25 cellular contexts compared by ENCODE assay signal in the genomic region with DNA sequence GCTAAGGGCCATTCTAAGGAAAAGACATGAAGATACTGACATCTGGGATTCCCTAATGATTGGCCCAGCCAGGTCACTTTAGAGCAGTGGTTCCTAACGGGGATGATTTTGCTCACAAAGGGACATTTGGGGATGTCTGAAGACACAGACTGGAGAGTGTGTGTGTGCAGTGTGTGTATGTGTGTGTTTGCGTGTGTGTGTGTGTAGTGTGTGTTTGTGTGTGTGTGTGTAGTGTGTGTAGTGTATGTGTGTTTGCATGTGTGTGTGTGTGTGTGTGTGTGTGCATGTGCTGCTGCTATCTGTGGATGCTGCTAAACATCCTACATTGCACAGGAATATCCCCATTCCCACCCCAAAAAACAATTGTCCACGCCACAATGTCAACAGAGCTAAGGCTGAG. TPM values are rescaled to one million over a fixed set of nuclear protein-coding genes. Genes with fewer than 3 reads are reported as not detected.
DNase-seq lines count a peak whose midpoint lies in the region; ATAC-seq, FAIRE-seq and TF ChIP-seq lines count a peak whose summit lies in the region.
"Had no signal": no experiment of that assay in that cellular context is flagged by ENCODE, and none has a peak within 500 bp of the region (broad histone marks: within the 10 kb centered on the region; RNA-seq: fewer than 3 reads in every experiment).

No MANE protein-coding gene starts in this region.

- POLR2A ChIA-PET in HEK293 (lab: Yijun Ruan, JAX), result no interaction called here

- H2AFZ ChIP-seq in neuronal stem cell (ENCODE audit: low read length), result no peak overlapping the region

- no peak overlapping the region for H2AK5ac ChIP-seq in neuronal stem cell (ENCODE audit: low read depth, low read length)

- no peak for DNase-seq in GM12891 (ENCODE audit: insufficient read length, low spot score)
- no peak for DNase-seq in neuronal stem cell (ENCODE audit: low spot score)
- no peak for DNase-seq in NK-92 treated with Interleukin-12 subunit alpha and Interleukin-12 subunit beta, amount 100 ng/mL, for 24 hours (lab: John Stamatoyannopoulos, UW)
- DNase-seq in right cardiac atrium, result no peak
- DNase-seq: 8988T; ACHN; BE2C; C1 segment of cervical spinal cord; CD4-positive, alpha-beta memory T cell; CD4-positive, CD25-positive, alpha-beta regulatory T cell; CD8-positive, alpha-beta memory T cell; COR-L47; DMS 273 treated with DMSO at 0.1 percent for 48 hours; DMS153; DMS53; DMS79; DND-41; EL; GDM1 had no signal

- no peaks in the 10 kb centered on the region for H3K79me1 ChIP-seq in neuronal stem cell (ENCODE audit: low read depth, low read length)

- H3K4me2 ChIP-seq in neuronal stem cell (ENCODE audit: insufficient read depth, low read length, poor library complexity, severe bottlenecking), result no peak overlapping the region
- H3K4me2 ChIP-seq: BLaER1 had no signal

- no peak for TF ChIP-seq CTCF in HEK293 (tag by site-specific recombination; IDR thresholded peaks at IDR 0.05)

- ATAC-seq in HG02938 (IDR thresholded peaks at IDR 0.05; ENCODE audit: unreplicated experiment), result no peak
- ATAC-seq in right cardiac atrium, result no peak
- ATAC-seq: GM12878 had no signal

- H3K9me3 ChIP-seq in HEK293 (ENCODE audit: control insufficient read depth, insufficient read depth, low read depth, low read length) (no peaks in the 10 kb centered on the region), neuronal stem cell (replicated peaks in 1 of 2; ENCODE audit: control insufficient read depth in 2 of 2, insufficient read depth in 1 of 2, low read depth in 1 of 2, low read length in 2 of 2) (no peaks in the 10 kb centered on the region), right cardiac atrium (ENCODE audit: control insufficient read depth, low read length) (no peaks in the 10 kb centered on the region)
- H3K9me3 ChIP-seq: BE2C, BLaER1 had no signal

- intact Hi-C loops in right cardiac atrium (cut with DNase I), result loop anchor here in 1 of 4 donors (10.0 kb wide), 1 partner anchor 471 kb away; no protein-coding TSS in a partner anchor

- H3K9ac ChIP-seq in neuronal stem cell (ENCODE audit: low read depth, low read length, poor library complexity), result no peak overlapping the region
- H3K9ac ChIP-seq: BLaER1 had no signal

- no peak overlapping the region for H3K18ac ChIP-seq in neuronal stem cell (ENCODE audit: low read length)

- peak overlapping the region; percentile 79 for H3K14ac ChIP-seq in neuronal stem cell (ENCODE audit: low read length)

- H3K27ac ChIP-seq in HEK293 (ENCODE audit: extremely low read depth, low read depth, low read length) (no peak overlapping the region), neuronal stem cell (replicated peaks; ENCODE audit: low read length) (no peak overlapping the region), right cardiac atrium (ENCODE audit: low read length) (no peak overlapping the region)
- H3K27ac ChIP-seq: BLaER1 had no signal

- H4K91ac ChIP-seq in neuronal stem cell (ENCODE audit: low read depth, low read length, poor library complexity), result no peak overlapping the region

- CTCF ChIA-PET in HEK293 (lab: Yijun Ruan, JAX), result interaction anchor here (0.7 kb wide), 1 partner anchor 10 kb away, joined by 4 read pairs; no protein-coding TSS in a partner anchor

- no CpG with 5 or more reads among the region's 3 CpGs for WGBS in neuronal stem cell (ENCODE audit: extremely low coverage in 2 of 2, insufficient read length in 2 of 2, insufficient replicate concordance in 1 of 2), 2 donors
- WGBS in right cardiac atrium, result 91% methylated on average over 3 of the region's 3 CpGs

- H3K4ac ChIP-seq in neuronal stem cell (ENCODE audit: low read length), result no peak overlapping the region

- H3K36me3 ChIP-seq in HEK293 (ENCODE audit: control insufficient read depth in 2 of 2, insufficient read depth in 1 of 2, low read length in 2 of 2), result no peaks in the 10 kb centered on the region
- no peaks in the 10 kb centered on the region for H3K36me3 ChIP-seq in neuronal stem cell (replicated peaks in 1 of 2; ENCODE audit: control insufficient read depth in 2 of 2, insufficient read depth in 2 of 2, low read length in 2 of 2)
- H3K36me3 ChIP-seq: BE2C, BLaER1 had no signal

- no peak overlapping the region for H2BK120ac ChIP-seq in neuronal stem cell (ENCODE audit: low read depth, low read length)

- no peaks in the 10 kb centered on the region for H3K27me3 ChIP-seq in neuronal stem cell (ENCODE audit: control insufficient read depth in 3 of 3, insufficient read depth in 3 of 3, low read depth in 1 of 3, low read length in 3 of 3)
- H3K27me3 ChIP-seq in right cardiac atrium (ENCODE audit: control insufficient read depth, insufficient read depth), result no peaks in the 10 kb centered on the region
- H3K27me3 ChIP-seq: BE2C, BLaER1 had no signal

- H3K4me3 ChIP-seq in HEK293 (ENCODE audit: low read depth, low read length), result no peak overlapping the region
- H3K4me3 ChIP-seq in neuronal stem cell (ENCODE audit: low read length in 2 of 2), result peak overlapping the region in 1 of 2 donors; percentile 31
- no peak overlapping the region for H3K4me3 ChIP-seq in right cardiac atrium (ENCODE audit: low read length)
- H3K4me3 ChIP-seq: BLaER1, GM12878 had no signal

- no peak overlapping the region for H2BK5ac ChIP-seq in neuronal stem cell (ENCODE audit: low read length)

- H3K4me1 ChIP-seq in HEK293 (ENCODE audit: control insufficient read depth, insufficient read depth, low read length), result no peaks in the 10 kb centered on the region
- H3K4me1 ChIP-seq in neuronal stem cell (ENCODE audit: control insufficient read depth in 2 of 2, insufficient read depth in 1 of 2, low read depth in 1 of 2, low read length in 2 of 2), result peaks cover 0 to 5% of the 10 kb centered on the region in 2 donors
- H3K4me1 ChIP-seq in right cardiac atrium (ENCODE audit: control insufficient read depth, insufficient read depth, low read length), result no peaks in the 10 kb centered on the region
- H3K4me1 ChIP-seq: BE2C, BLaER1 had no signal

- no peak overlapping the region for H3K23ac ChIP-seq in neuronal stem cell (ENCODE audit: low read depth, low read length, poor library complexity)

- FAIRE-seq in GM12891 (lab: Jason Lieb, UNC), result peak; percentile 41
- FAIRE-seq: A204.1, GM12878, GM19239 had no signal

- no peak overlapping the region for H2BK15ac ChIP-seq in neuronal stem cell (ENCODE audit: low read length)

- H4K8ac ChIP-seq in neuronal stem cell (ENCODE audit: low read depth, low read length), result no peak overlapping the region

- TF ChIP-seq POLR2A in GM12891 (IDR thresholded peaks at IDR 0.05; ENCODE audit: low read depth, low read length), result no peak

- no peak overlapping the region for H2BK12ac ChIP-seq in neuronal stem cell (ENCODE audit: low read length)

TF ChIP-seq in GM12891, 5 proteins besides CTCF, POLR2A, EP300 and RAD21:
- TF ChIP-seq POLR2AphosphoS5 (IDR thresholded peaks at IDR 0.05; ENCODE audit: low read depth, low read length), result no peak

TF ChIP-seq in HEK293, 187 proteins besides CTCF, POLR2A, EP300 and RAD21:
- TF ChIP-seq PRDM1 (tag by site-specific recombination; IDR thresholded peaks at IDR 0.05) (no peak), ZNF223 (tag by site-specific recombination; IDR thresholded peaks at IDR 0.05) (no peak), ZNF624 (tag by site-specific recombination; IDR thresholded peaks at IDR 0.05) (no peak), ZNF561 (tag by site-specific recombination; IDR thresholded peaks at IDR 0.05; ENCODE audit: borderline replicate concordance) (no peak), SP2 (tag by site-specific recombination; IDR thresholded peaks at IDR 0.05) (no peak)
- TF ChIP-seq, protein P1, sequence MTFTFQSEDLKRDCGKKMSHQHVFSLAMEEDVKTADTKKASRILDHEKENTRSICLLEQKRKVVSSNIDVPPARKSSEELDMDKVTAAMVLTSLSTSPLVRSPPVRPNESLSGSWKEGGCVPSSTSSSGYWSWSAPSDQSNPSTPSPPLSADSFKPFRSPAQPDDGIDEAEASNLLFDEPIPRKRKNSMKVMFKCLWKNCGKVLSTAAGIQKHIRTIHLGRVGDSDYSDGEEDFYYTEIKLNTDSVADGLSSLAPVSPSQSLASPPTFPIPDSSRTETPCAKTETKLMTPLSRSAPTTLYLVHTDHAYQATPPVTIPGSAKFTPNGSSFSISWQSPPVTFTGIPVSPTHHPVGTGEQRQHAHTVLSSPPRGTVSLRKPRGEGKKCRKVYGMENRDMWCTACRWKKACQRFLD (tag by site-specific recombination; IDR thresholded peaks at IDR 0.05), result no peak
- TF ChIP-seq, protein P2, sequence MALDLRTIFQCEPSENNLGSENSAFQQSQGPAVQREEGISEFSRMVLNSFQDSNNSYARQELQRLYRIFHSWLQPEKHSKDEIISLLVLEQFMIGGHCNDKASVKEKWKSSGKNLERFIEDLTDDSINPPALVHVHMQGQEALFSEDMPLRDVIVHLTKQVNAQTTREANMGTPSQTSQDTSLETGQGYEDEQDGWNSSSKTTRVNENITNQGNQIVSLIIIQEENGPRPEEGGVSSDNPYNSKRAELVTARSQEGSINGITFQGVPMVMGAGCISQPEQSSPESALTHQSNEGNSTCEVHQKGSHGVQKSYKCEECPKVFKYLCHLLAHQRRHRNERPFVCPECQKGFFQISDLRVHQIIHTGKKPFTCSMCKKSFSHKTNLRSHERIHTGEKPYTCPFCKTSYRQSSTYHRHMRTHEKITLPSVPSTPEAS (tag by site-specific recombination; IDR thresholded peaks at IDR 0.05), result peak; percentile 94

RNA-seq across cellular contexts. Expression of gene LYSMD4, which starts 12.4 kb away (rescaled TPM):
- 4.5 TPM for polyA plus RNA-seq in GM12891 (2012; ENCODE audit: low read depth, missing spikeins)
- 7.9 TPM for polyA plus RNA-seq in neuronal stem cell (2013, experiment 1 of 2)
- 7.6 TPM for polyA plus RNA-seq in neuronal stem cell (2013, experiment 2 of 2)
- total RNA-seq in right cardiac atrium, result 10 to 100 TPM; 12.6 to 19.3 (median 15.7) TPM
- 13.2 TPM for polyA plus RNA-seq in right cardiac atrium
